In the genomic region with DNA sequence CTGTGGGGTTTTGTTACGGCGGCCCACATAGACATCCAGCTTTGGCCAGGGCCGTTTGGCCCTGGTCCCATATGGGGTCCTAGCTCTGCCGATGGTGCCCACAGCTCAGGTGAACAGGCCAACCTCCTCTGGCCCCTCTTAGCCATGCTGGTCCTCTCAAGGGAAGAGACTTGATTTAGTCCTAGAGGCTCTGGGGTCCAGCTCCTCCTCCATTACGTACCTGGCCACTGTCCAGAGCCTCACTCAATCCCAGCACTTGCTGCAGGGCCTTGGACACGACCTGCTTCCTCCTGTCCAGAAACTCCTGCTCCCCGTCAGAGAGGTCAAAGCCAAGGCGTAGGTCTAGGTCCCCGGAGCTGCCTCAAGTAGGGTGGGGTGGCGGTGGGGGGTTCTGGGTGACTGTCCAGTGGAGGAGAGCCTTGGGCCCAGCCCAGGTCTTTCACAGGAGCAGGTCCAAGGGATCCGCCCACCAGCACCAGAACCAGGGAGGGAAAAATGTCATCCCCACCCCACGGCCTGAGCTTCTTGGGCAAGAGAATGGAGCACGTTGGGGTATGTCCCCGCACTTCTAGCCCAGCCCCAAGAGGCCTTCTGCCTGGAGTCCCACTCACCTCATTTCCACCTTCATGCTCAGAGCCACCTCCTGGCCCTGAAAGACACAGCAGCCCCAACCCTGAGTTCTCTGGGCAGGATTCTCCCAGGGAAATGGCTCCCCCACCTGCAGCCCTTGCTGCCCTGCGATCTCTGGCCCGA, we compare ENCODE assay signal across 15 cellular contexts. TPM values are rescaled to one million over a fixed set of nuclear protein-coding genes. Genes with fewer than 3 reads are reported as not detected.
DNase-seq lines count a peak whose midpoint lies in the region; ATAC-seq, FAIRE-seq and TF ChIP-seq lines count a peak whose summit lies in the region.
"Had no signal": no experiment of that assay in that cellular context is flagged by ENCODE, and none has a peak within 500 bp of the region (broad histone marks: within the 10 kb centered on the region; RNA-seq: fewer than 3 reads in every experiment).

No MANE protein-coding gene starts in this region.

- no peak overlapping the region for H3K4me3 ChIP-seq in K562
- no peak overlapping the region for H3K4me3 ChIP-seq in suprapubic skin
- H3K4me3 ChIP-seq: HAP-1 had no signal

- 32% methylated on average over 15 of the region's 16 CpGs for WGBS in K562 (ENCODE audit: insufficient coverage, low coverage, missing lambda C conversion rate)
- 79% methylated on average over 8 of the region's 16 CpGs for WGBS in suprapubic skin

- no peak overlapping the region for H3K9ac ChIP-seq in K562 (ENCODE audit: insufficient read depth in 1 of 2, low read depth in 2 of 2, low read length in 2 of 2)

- H3K27me3 ChIP-seq in K562 (ENCODE audit: control insufficient read depth in 2 of 2, insufficient read depth in 2 of 2, low read length in 2 of 2) (peaks cover 11 to 49% of the 10 kb centered on the region in 2 experiments; a peak in 4 of 5 replicates), suprapubic skin (no peaks in the 10 kb centered on the region)

- DNase-seq in activated naive CD4-positive, alpha-beta T cell treated with anti-CD3 and anti-CD28 coated beads, Interleukin-2, amount 10 ng/mL, durations not matched to agents 7 days and 5 days, result peak; percentile 11
- no peak for DNase-seq in activated naive CD4-positive, alpha-beta T cell (lab: John Stamatoyannopoulos, UW)
- DNase-seq in K562 (ENCODE audit: extremely low read depth in 1 of 4, low spot score in 3 of 4) (no peak), islet precursor cell (peak; percentile 49), suprapubic skin (ENCODE audit: low spot score in 2 of 2) (peak; percentile 59 to 72), medulla oblongata (ENCODE audit: extremely low spot score) (no peak), type B pancreatic cell (ENCODE audit: extremely low spot score, unreplicated experiment) (no peak)
- DNase-seq: C1 segment of cervical spinal cord, DMS153, NCI-H1436 treated with DMSO at 0.1 percent for 48 hours, NCI-H2081 treated with DMSO at 0.1 percent for 48 hours had no signal

- H3K4me3 Mint-ChIP-seq in activated naive CD4-positive, alpha-beta T cell treated with anti-CD3 and anti-CD28 coated beads, Interleukin-2, amount 10 ng/mL, durations not matched to agents 7 days and 5 days, result no peak overlapping the region
- H3K4me3 Mint-ChIP-seq in type B pancreatic cell, result no peak overlapping the region

- TF ChIP-seq RAD21 in K562 (CRISPR knock-in tag; conservative IDR thresholded peaks at IDR 0.05 in 1 of 2, IDR thresholded peaks at IDR 0.05 in 1 of 2), result no peak

- intact Hi-C loops in K562 (cut with micrococcal nuclease), result no loop called here

- H2AFZ ChIP-seq in K562 (ENCODE audit: low read depth, low read length), result no peak overlapping the region

- no peak overlapping the region for H3K27ac Mint-ChIP-seq in activated naive CD4-positive, alpha-beta T cell treated with anti-CD3 and anti-CD28 coated beads, Interleukin-2, amount 10 ng/mL, durations not matched to agents 7 days and 5 days
- no peak overlapping the region for H3K27ac Mint-ChIP-seq in type B pancreatic cell

- no TSS peak for BruUV-seq in K562 (replicated peaks; lab: Mats Ljungman, UMichigan)

- no peaks in the 10 kb centered on the region for H3K36me3 Mint-ChIP-seq in activated naive CD4-positive, alpha-beta T cell treated with anti-CD3 and anti-CD28 coated beads, Interleukin-2, amount 10 ng/mL, durations not matched to agents 7 days and 5 days
- no peaks in the 10 kb centered on the region for H3K36me3 Mint-ChIP-seq in type B pancreatic cell

- peaks cover 2% of the 10 kb centered on the region for H3K9me1 ChIP-seq in K562 (ENCODE audit: control insufficient read depth, insufficient read depth, low read length)

- in situ Hi-C loops in K562 (cut with MboI), result loop anchor here (10.0 kb wide), 1 partner anchor 235 kb away; no protein-coding TSS in a partner anchor

- H3K9me3 ChIP-seq in K562 (replicated peaks; ENCODE audit: control insufficient read depth, insufficient read depth, low read depth, low read length), result no peaks in the 10 kb centered on the region
- no peaks in the 10 kb centered on the region for H3K9me3 ChIP-seq in suprapubic skin
- H3K9me3 ChIP-seq: HAP-1 had no signal

- H4K20me1 ChIP-seq in K562 (replicated peaks; ENCODE audit: control insufficient read depth, insufficient read depth, low read length), result 0 out of 2 replicates have a peak, but pooled peaks cover 9% of the 10 kb centered on the region

- ATAC-seq in K562 (peak; percentile 41; the same call in 2 of the 3 replicates), SK-N-SH treated with all-trans-retinoic acid at 6 μM for 48 hours (no peak)

- H3K79me2 ChIP-seq in K562 (ENCODE audit: control insufficient read depth, insufficient read depth, low read length), result no peaks in the 10 kb centered on the region

- FAIRE-seq in K562 (lab: Jason Lieb, UNC), result no peak
- FAIRE-seq: A204.1 had no signal

- CTCF ChIA-PET in activated naive CD4-positive, alpha-beta T cell treated with anti-CD3 and anti-CD28 coated beads, Interleukin-2, amount 10 ng/mL, durations not matched to agents 7 days and 5 days (lab: Charles Lee), result interaction anchor here (1.7 kb wide), 1 partner anchor 11 kb away, joined by 4 read pairs; no protein-coding TSS in a partner anchor
- CTCF ChIA-PET in K562 (lab: Yijun Ruan, JAX; ENCODE audit: low intra/inter-chr PET ratio), result no interaction called here

- TF ChIP-seq CTCF in K562 (IDR thresholded peaks at IDR 0.05 in 2 of 3, conservative IDR thresholded peaks at IDR 0.05 in 1 of 3; ENCODE audit: insufficient read depth in 2 of 3, low read depth in 1 of 3, low read length in 3 of 3), result peak in 2 of 3 experiments; percentile 8 to 39; a peak in 2 of 6 replicates
- TF ChIP-seq CTCF in suprapubic skin (IDR thresholded peaks at IDR 0.05), result no peak
- TF ChIP-seq CTCF in type B pancreatic cell (conservative IDR thresholded peaks at IDR 0.05), result no peak

- H3K27me3 Mint-ChIP-seq in activated naive CD4-positive, alpha-beta T cell treated with anti-CD3 and anti-CD28 coated beads, Interleukin-2, amount 10 ng/mL, durations not matched to agents 7 days and 5 days, result peaks cover 3% of the 10 kb centered on the region
- H3K27me3 Mint-ChIP-seq in type B pancreatic cell, result no peaks in the 10 kb centered on the region

- H3K27ac ChIP-seq in K562 (ENCODE audit: extremely low read depth, low read depth, low read length) (no peak overlapping the region), suprapubic skin (no peak overlapping the region)

- no peak overlapping the region for H3K4me2 ChIP-seq in K562 (ENCODE audit: insufficient read depth, low read length)

- H3K9me3 Mint-ChIP-seq in activated naive CD4-positive, alpha-beta T cell treated with anti-CD3 and anti-CD28 coated beads, Interleukin-2, amount 10 ng/mL, durations not matched to agents 7 days and 5 days, result no peaks in the 10 kb centered on the region
- H3K9me3 Mint-ChIP-seq in type B pancreatic cell, result no peaks in the 10 kb centered on the region

- POLR2A ChIA-PET in K562 (lab: Yijun Ruan, JAX), result no interaction called here

- H3K36me3 ChIP-seq in K562 (ENCODE audit: control insufficient read depth, insufficient read depth, low read length) (no peaks in the 10 kb centered on the region), suprapubic skin (no peaks in the 10 kb centered on the region)
- H3K36me3 ChIP-seq: HAP-1 had no signal

- peaks cover 0 to 25% of the 10 kb centered on the region in 2 experiments; a peak in 3 of 5 replicates for H3K4me1 ChIP-seq in K562 (replicated peaks in 1 of 2; ENCODE audit: control insufficient read depth in 2 of 2, insufficient read depth in 2 of 2, low read length in 2 of 2)
- peaks cover 49% of the 10 kb centered on the region for H3K4me1 ChIP-seq in suprapubic skin
- H3K4me1 ChIP-seq: HAP-1 had no signal

- no peak for TF ChIP-seq POLR2A in K562 (conservative IDR thresholded peaks at IDR 0.05)
- no peak for TF ChIP-seq POLR2A in suprapubic skin (IDR thresholded peaks at IDR 0.05)

- no peaks in the 10 kb centered on the region for H3K4me1 Mint-ChIP-seq in activated naive CD4-positive, alpha-beta T cell treated with anti-CD3 and anti-CD28 coated beads, Interleukin-2, amount 10 ng/mL, durations not matched to agents 7 days and 5 days
- peaks cover 24% of the 10 kb centered on the region for H3K4me1 Mint-ChIP-seq in type B pancreatic cell (ENCODE audit: unreplicated experiment)

- TF ChIP-seq EP300 in K562 (IDR thresholded peaks at IDR 0.05; ENCODE audit: low read length), result no peak
- TF ChIP-seq EP300 in suprapubic skin (IDR thresholded peaks at IDR 0.05), result no peak

RNA-seq across cellular contexts. Expression of gene PLA2G4F, which starts 6.8 kb away (rescaled TPM):
- total RNA-seq in K562 (2011; cell fraction: chromatin; rRNA removed; ENCODE audit: low replicate concordance), result not detected in 2 replicates
- total RNA-seq in K562 (2011; cell fraction: nucleolus; rRNA removed), result not detected in 2 replicates
- not detected in 2 replicates for total RNA-seq in K562 (2011; cell fraction: nucleoplasm; rRNA removed)
- total RNA-seq in K562 (2014; rRNA removed) (not detected in 2 replicates), K562 (2014; rRNA removed; fragmentation: Illumina TruSeq; extraction: Trizol) (not detected in 2 replicates), K562 (2015; rRNA removed; fragmentation: Illumina TruSeq; extraction: Trizol) (not detected in 2 replicates), K562 (2021) (0.02 TPM in 1 of 2 replicates, not detected in the other), suprapubic skin (100 to 1,000 TPM; 209 to 311 (median 246) TPM), type B pancreatic cell (ENCODE audit: low replicate concordance) (1.1 and 3.2 TPM in 2 replicates)
- polyA plus RNA-seq in K562 (2011; rRNA removed) (not detected in 2 replicates), K562 (2014; fragmentation: Illumina TruSeq; extraction: Trizol) (not detected in 2 replicates), K562 (2014; fragmentation: Nextera tagmentation; extraction: Ambion mirVana) (not detected), K562 (2014; rRNA removed) (not detected in 2 replicates)
- polyA plus RNA-seq in K562 (2011; cell fraction: cytosol; rRNA removed), result not detected in 2 replicates
- polyA plus RNA-seq in K562 (2011; cell fraction: nucleus; rRNA removed), result not detected in 2 replicates
- polyA plus RNA-seq in K562 (2012), result not detected in 2 replicates
- not detected in 2 replicates for polyA minus RNA-seq in K562 (2011; rRNA and poly(A)+ RNA removed)
- not detected in 2 replicates for polyA minus RNA-seq in K562 (2011; cell fraction: cytosol; rRNA and poly(A)+ RNA removed)
- not detected in 2 replicates for polyA minus RNA-seq in K562 (2011; cell fraction: nucleus; rRNA and poly(A)+ RNA removed)

RNA-seq across cellular contexts. Expression of gene PLA2G4D, which starts 55.3 kb away (rescaled TPM):
- not detected in 2 replicates for total RNA-seq in K562 (2011; cell fraction: chromatin; rRNA removed; ENCODE audit: low replicate concordance)
- not detected in 2 replicates for total RNA-seq in K562 (2011; cell fraction: nucleolus; rRNA removed)
- not detected in 2 replicates for total RNA-seq in K562 (2011; cell fraction: nucleoplasm; rRNA removed)
- total RNA-seq in K562 (2014; rRNA removed), result not detected in 2 replicates
- not detected in 2 replicates for total RNA-seq in K562 (2014; rRNA removed; fragmentation: Illumina TruSeq; extraction: Trizol)
- not detected in 2 replicates for total RNA-seq in K562 (2015; rRNA removed; fragmentation: Illumina TruSeq; extraction: Trizol)
- total RNA-seq in K562 (2021), result 0.04 TPM in 1 of 2 replicates, not detected in the other
- 0.04 TPM in 1 of 2 replicates, not detected in the other for polyA plus RNA-seq in K562 (2011; rRNA removed)
- not detected in 2 replicates for polyA plus RNA-seq in K562 (2011; cell fraction: cytosol; rRNA removed)
- 0.06 TPM in 1 of 2 replicates, not detected in the other for polyA plus RNA-seq in K562 (2011; cell fraction: nucleus; rRNA removed)
- 0.03 TPM in 1 of 2 replicates, not detected in the other for polyA plus RNA-seq in K562 (2012)
- polyA plus RNA-seq in K562 (2014; fragmentation: Illumina TruSeq; extraction: Trizol), result not detected in 2 replicates
- not detected for polyA plus RNA-seq in K562 (2014; fragmentation: Nextera tagmentation; extraction: Ambion mirVana)
- not detected in 2 replicates for polyA plus RNA-seq in K562 (2014; rRNA removed)
- not detected in 2 replicates for polyA minus RNA-seq in K562 (2011; rRNA and poly(A)+ RNA removed)
- not detected in 2 replicates for polyA minus RNA-seq in K562 (2011; cell fraction: cytosol; rRNA and poly(A)+ RNA removed)
- not detected in 2 replicates for polyA minus RNA-seq in K562 (2011; cell fraction: nucleus; rRNA and poly(A)+ RNA removed)
- total RNA-seq in suprapubic skin, result 10 to 100 TPM; 15.0 to 29.6 (median 24.4) TPM
- not detected in 2 replicates for total RNA-seq in type B pancreatic cell (ENCODE audit: low replicate concordance)
- total RNA-seq: Right ventricle myocardium superior had no signal

RNA-seq across cellular contexts. Expression of gene VPS39, which starts 58.4 kb away (rescaled TPM):
- 134 and 179 TPM in 2 replicates for total RNA-seq in K562 (2011; cell fraction: chromatin; rRNA removed; ENCODE audit: low replicate concordance)
- 68.2 and 73.7 TPM in 2 replicates for total RNA-seq in K562 (2011; cell fraction: nucleolus; rRNA removed)
- total RNA-seq in K562 (2011; cell fraction: nucleoplasm; rRNA removed), result 95.3 and 116 TPM in 2 replicates
- total RNA-seq in K562 (2014; rRNA removed), result 16.8 and 17.1 TPM in 2 replicates
- 20.0 and 21.5 TPM in 2 replicates for total RNA-seq in K562 (2014; rRNA removed; fragmentation: Illumina TruSeq; extraction: Trizol)
- total RNA-seq in K562 (2015; rRNA removed; fragmentation: Illumina TruSeq; extraction: Trizol), result 21.6 and 23.1 TPM in 2 replicates
- total RNA-seq in K562 (2021), result 31.9 and 37.3 TPM in 2 replicates
- polyA plus RNA-seq in K562 (2011; rRNA removed), result 34.4 and 37.5 TPM in 2 replicates
- polyA plus RNA-seq in K562 (2011; cell fraction: cytosol; rRNA removed), result 25.0 and 28.8 TPM in 2 replicates
- polyA plus RNA-seq in K562 (2011; cell fraction: nucleus; rRNA removed), result 120 and 133 TPM in 2 replicates
- polyA plus RNA-seq in K562 (2012), result 20.8 and 33.3 TPM in 2 replicates
- 27.8 and 28.7 TPM in 2 replicates for polyA plus RNA-seq in K562 (2014; fragmentation: Illumina TruSeq; extraction: Trizol)
- 1 to 10 TPM; 3.2 to 8.0 TPM for polyA plus RNA-seq in K562 (2014; fragmentation: Nextera tagmentation; extraction: Ambion mirVana)
- polyA plus RNA-seq in K562 (2014; rRNA removed), result 21.8 and 28.2 TPM in 2 replicates
- polyA minus RNA-seq in K562 (2011; rRNA and poly(A)+ RNA removed), result 41.2 and 41.5 TPM in 2 replicates
- 17.1 and 19.3 TPM in 2 replicates for polyA minus RNA-seq in K562 (2011; cell fraction: cytosol; rRNA and poly(A)+ RNA removed)
- polyA minus RNA-seq in K562 (2011; cell fraction: nucleus; rRNA and poly(A)+ RNA removed), result 60.0 and 66.3 TPM in 2 replicates
- 100 to 1,000 TPM in 1 of 4 donors, 10 to 100 TPM in 3; 44.9 to 158 (median 74.4) TPM for total RNA-seq in suprapubic skin
- 63.6 and 76.8 TPM in 2 replicates for total RNA-seq in type B pancreatic cell (ENCODE audit: low replicate concordance)

Comparison
In these comparisons a context has a peak if more than half of its experiments do, and no peak if none do; other contexts are left out.
1. DNase-seq: peak in activated naive CD4-positive, alpha-beta T cell treated with anti-CD3 and anti-CD28 coated beads, Interleukin-2, amount 10 ng/mL, durations not matched to agents 7 days and 5 days (single experiment), islet precursor cell (single experiment) and suprapubic skin (2 of 2); none in activated naive CD4-positive, alpha-beta T cell (0 of 4), K562 (0 of 4), medulla oblongata (single experiment) and type B pancreatic cell (single experiment).
2. CTCF ChIP-seq: peak in K562 (2 of 3); none in suprapubic skin (0 of 2) and type B pancreatic cell (single experiment).
3. RNA of gene PLA2G4F, which starts 6.8 kb away (total RNA-seq): 209 to 311 TPM in suprapubic skin; 1.1 to 3.2 TPM in type B pancreatic cell and 0.02 TPM in K562; every median in the first group is over 10 times any median in the second.
4. RNA of gene PLA2G4D, which starts 55.3 kb away (total RNA-seq): 15.0 to 29.6 TPM in suprapubic skin; 0.04 TPM in K562 and not detected in type B pancreatic cell; every median in the first group is over 10 times any median in the second.